Comparison of ENCODE assay signal across 10 cellular contexts in the genomic region with DNA sequence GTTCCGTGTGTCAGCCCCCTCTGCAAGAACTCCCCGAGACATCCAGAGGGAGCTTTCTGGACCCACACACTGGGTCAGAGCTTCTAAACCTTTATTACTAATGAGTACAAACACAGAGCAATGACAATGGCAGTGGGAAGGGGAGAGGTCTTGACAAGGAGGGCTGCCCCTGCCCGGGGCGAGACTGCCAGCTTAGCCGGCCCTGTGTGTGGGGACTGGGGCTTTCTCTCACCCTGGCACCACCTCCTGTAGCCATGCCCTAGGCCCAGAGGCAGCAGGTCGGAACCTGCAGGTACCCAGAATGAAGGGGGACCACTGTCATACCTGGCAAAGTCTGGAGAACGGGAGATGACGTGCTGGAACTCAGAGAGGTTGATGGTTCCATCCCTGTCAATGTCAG. TPM values are rescaled to one million over a fixed set of nuclear protein-coding genes. Genes with fewer than 3 reads are reported as not detected.
A peak's percentile ranks its signal among the peaks of the same experiment; 100 is the strongest.
DNase-seq lines count a peak whose midpoint lies in the region; ATAC-seq and TF ChIP-seq lines count a peak whose summit lies in the region.
"Had no signal": no experiment of that assay in that cellular context is flagged by ENCODE, and none has a peak within 500 bp of the region (broad histone marks: within the 10 kb centered on the region; RNA-seq: fewer than 3 reads in every experiment).

No MANE protein-coding gene starts in this region.

- no peak for ATAC-seq in activated CD4-positive, alpha-beta T cell treated with anti-CD3 and anti-CD28 coated beads for 36 hours
- no peak for ATAC-seq in activated B cell treated with CpG ODN at 0.5 μM for 24 hours (ENCODE audit: low read depth)
- no peak for ATAC-seq in stimulated activated memory B cell treated with anti-CD40 and anti-IgM and Interleukin-4, amounts not matched to agents 10 μg/mL and 1 μg/mL and 100 μg/mL, for 72 hours
- ATAC-seq: A549 had no signal

- H3K4me3 Mint-ChIP-seq in activated CD4-positive, alpha-beta T cell treated with anti-CD3 and anti-CD28 coated beads for 36 hours: peak overlapping the region; percentile 99
- H3K4me3 Mint-ChIP-seq in activated B cell treated with CpG ODN at 0.5 μM for 24 hours (peak overlapping the region; percentile 86), immature natural killer cell (peak overlapping the region; percentile 86 to 95 (median 89))
- H3K4me3 Mint-ChIP-seq in stimulated activated memory B cell treated with anti-CD40 and anti-IgM and Interleukin-4, amounts not matched to agents 10 μg/mL and 1 μg/mL and 100 μg/mL, for 72 hours: peak overlapping the region; percentile 94

- POLR2A ChIA-PET in activated CD4-positive, alpha-beta T cell treated with anti-CD3 and anti-CD28 coated beads for 36 hours (lab: Charles Lee): no interaction called here
- POLR2A ChIA-PET in activated B cell treated with CpG ODN at 0.5 μM for 24 hours (lab: Charles Lee): interaction anchor here (1.7 to 4.9 kb wide), 7 partner anchors 17 to 158 kb away, joined by 6 to 63 read pairs (median 43); a partner anchor contains a TSS

- peak overlapping the region; percentile 97 for H3K27ac Mint-ChIP-seq in activated CD4-positive, alpha-beta T cell treated with anti-CD3 and anti-CD28 coated beads for 36 hours
- peak overlapping the region; percentile 97 for H3K27ac Mint-ChIP-seq in activated B cell treated with CpG ODN at 0.5 μM for 24 hours
- H3K27ac Mint-ChIP-seq in immature natural killer cell: peak overlapping the region; percentile 99 to 100 (median 99)
- H3K27ac Mint-ChIP-seq in stimulated activated memory B cell treated with anti-CD40 and anti-IgM and Interleukin-4, amounts not matched to agents 10 μg/mL and 1 μg/mL and 100 μg/mL, for 72 hours: peak overlapping the region; percentile 87

- no peaks in the 10 kb centered on the region for H3K9me3 Mint-ChIP-seq in activated CD4-positive, alpha-beta T cell treated with anti-CD3 and anti-CD28 coated beads for 36 hours (ENCODE audit: low read depth)
- H3K9me3 Mint-ChIP-seq in activated B cell treated with CpG ODN at 0.5 μM for 24 hours (no peaks in the 10 kb centered on the region), immature natural killer cell (no peaks in the 10 kb centered on the region)
- H3K9me3 Mint-ChIP-seq in stimulated activated memory B cell treated with anti-CD40 and anti-IgM and Interleukin-4, amounts not matched to agents 10 μg/mL and 1 μg/mL and 100 μg/mL, for 72 hours: no peaks in the 10 kb centered on the region

- DNase-seq in activated CD4-positive, alpha-beta T cell treated with anti-CD3 and anti-CD28 coated beads for 36 hours: no peak
- DNase-seq in activated CD4-positive, alpha-beta T cell treated with anti-CD3 and anti-CD28 coated beads, Interleukin-2, amount 50 U/mL, for 48 hours: no peak
- DNase-seq in activated B cell treated with CpG ODN at 0.5 μM for 24 hours (no peak), immature natural killer cell (no peak), CD1c-positive myeloid dendritic cell (ENCODE audit: extremely low spot score) (no peak), mucosa of gallbladder (ENCODE audit: low spot score) (no peak), HPDE6-E6E7 (ENCODE audit: extremely low spot score) (no peak)
- DNase-seq: NCI-H1105 treated with DMSO at 0.1 percent for 48 hours had no signal

- CTCF ChIA-PET in activated CD4-positive, alpha-beta T cell treated with anti-CD3 and anti-CD28 coated beads for 36 hours (lab: Charles Lee): interaction anchor here (1.0 to 3.0 kb wide), 5 partner anchors 9 to 88 kb away, joined by 3 to 13 read pairs (median 5); no protein-coding TSS in a partner anchor
- CTCF ChIA-PET in activated B cell treated with CpG ODN at 0.5 μM for 24 hours (lab: Charles Lee): interaction anchor here (0.9 to 4.2 kb wide), 4 partner anchors 10 to 69 kb away, joined by 3 to 44 read pairs (median 6); a partner anchor contains a TSS

- H3K4me1 Mint-ChIP-seq in activated CD4-positive, alpha-beta T cell treated with anti-CD3 and anti-CD28 coated beads for 36 hours: peaks cover 46% of the 10 kb centered on the region
- H3K4me1 Mint-ChIP-seq in activated B cell treated with CpG ODN at 0.5 μM for 24 hours: peaks cover 50% of the 10 kb centered on the region
- H3K4me1 Mint-ChIP-seq in immature natural killer cell: peaks cover 53 to 55% of the 10 kb centered on the region in 2 donors
- peaks cover 56% of the 10 kb centered on the region for H3K4me1 Mint-ChIP-seq in stimulated activated memory B cell treated with anti-CD40 and anti-IgM and Interleukin-4, amounts not matched to agents 10 μg/mL and 1 μg/mL and 100 μg/mL, for 72 hours

- H3K27me3 Mint-ChIP-seq in activated CD4-positive, alpha-beta T cell treated with anti-CD3 and anti-CD28 coated beads for 36 hours: no peaks in the 10 kb centered on the region
- H3K27me3 Mint-ChIP-seq in activated B cell treated with CpG ODN at 0.5 μM for 24 hours (no peaks in the 10 kb centered on the region), immature natural killer cell (ENCODE audit: low read depth in 3 of 3) (peaks cover 19 to 27% (median 24%) of the 10 kb centered on the region in 3 donors)
- no peaks in the 10 kb centered on the region for H3K27me3 Mint-ChIP-seq in stimulated activated memory B cell treated with anti-CD40 and anti-IgM and Interleukin-4, amounts not matched to agents 10 μg/mL and 1 μg/mL and 100 μg/mL, for 72 hours

- no peak for TF ChIP-seq CTCF in activated B cell treated with CpG ODN at 0.5 μM for 24 hours (IDR thresholded peaks at IDR 0.05)

- H3K36me3 Mint-ChIP-seq in activated CD4-positive, alpha-beta T cell treated with anti-CD3 and anti-CD28 coated beads for 36 hours (ENCODE audit: low read depth): peaks cover 39% of the 10 kb centered on the region
- H3K36me3 Mint-ChIP-seq in activated B cell treated with CpG ODN at 0.5 μM for 24 hours (ENCODE audit: low read depth) (peaks cover 54% of the 10 kb centered on the region), immature natural killer cell (peaks cover 7 to 27% (median 10%) of the 10 kb centered on the region in 3 donors)
- peaks cover 36% of the 10 kb centered on the region for H3K36me3 Mint-ChIP-seq in stimulated activated memory B cell treated with anti-CD40 and anti-IgM and Interleukin-4, amounts not matched to agents 10 μg/mL and 1 μg/mL and 100 μg/mL, for 72 hours

- intact Hi-C loops in activated CD4-positive, alpha-beta T cell treated with anti-CD3 and anti-CD28 coated beads for 36 hours (cut with DNase I, micrococcal nuclease): loop anchor here (1.0 to 5.0 kb wide), 6 partner anchors 29 to 538 kb away; a partner anchor contains a TSS
- intact Hi-C loops in activated B cell treated with CpG ODN at 0.5 μM for 24 hours (cut with micrococcal nuclease): loop anchor here (1.0 to 5.0 kb wide), 8 partner anchors 11 to 702 kb away; a partner anchor contains a TSS

RNA-seq across cellular contexts. Expression of a gene that starts 3.1 kb away (rescaled TPM):
- 100 to 1,000 TPM; 135 to 140 TPM for total RNA-seq in activated CD4-positive, alpha-beta T cell treated with anti-CD3 and anti-CD28 coated beads for 36 hours
- total RNA-seq in activated B cell treated with CpG ODN at 0.5 μM for 24 hours (96.6 and 105 TPM in 2 replicates), mucosa of gallbladder (106 TPM)
- 100 to 1,000 TPM; 219 to 304 (median 265) TPM for polyA plus RNA-seq in immature natural killer cell

RNA-seq across cellular contexts. Expression of a gene that starts 3.4 kb away (rescaled TPM):
- 1 to 10 TPM; 5.6 to 6.6 TPM for total RNA-seq in activated CD4-positive, alpha-beta T cell treated with anti-CD3 and anti-CD28 coated beads for 36 hours
- total RNA-seq in activated B cell treated with CpG ODN at 0.5 μM for 24 hours (6.1 and 6.2 TPM in 2 replicates), mucosa of gallbladder (12.6 TPM)
- polyA plus RNA-seq in immature natural killer cell: 1 to 10 TPM in 2 of 3 donors, under 1 TPM in 1; 0.82 to 5.9 (median 1.4) TPM

RNA-seq across cellular contexts. Expression of a gene that starts 18.7 kb away (rescaled TPM):
- under 1 TPM; 0.39 to 0.46 TPM for total RNA-seq in activated CD4-positive, alpha-beta T cell treated with anti-CD3 and anti-CD28 coated beads for 36 hours
- total RNA-seq in activated B cell treated with CpG ODN at 0.5 μM for 24 hours (0.49 and 2.2 TPM in 2 replicates), mucosa of gallbladder (0.32 TPM)
- 1 to 10 TPM in 1 of 3 donors, under 1 TPM in 2; 0.23 to 2.0 (median 0.24) TPM for polyA plus RNA-seq in immature natural killer cell

RNA-seq across cellular contexts. Expression of a gene that starts 29.5 kb away (rescaled TPM):
- total RNA-seq in activated CD4-positive, alpha-beta T cell treated with anti-CD3 and anti-CD28 coated beads for 36 hours: 10 to 100 TPM; 12.5 to 15.8 TPM
- total RNA-seq in activated B cell treated with CpG ODN at 0.5 μM for 24 hours (68.1 and 85.1 TPM in 2 replicates), mucosa of gallbladder (79.7 TPM)
- polyA plus RNA-seq in immature natural killer cell: 10 to 100 TPM in 2 of 3 donors, 1 to 10 TPM in 1; 3.3 to 12.1 (median 11.4) TPM

RNA-seq across cellular contexts. Expression of a gene that starts 34.9 kb away (rescaled TPM):
- total RNA-seq in activated CD4-positive, alpha-beta T cell treated with anti-CD3 and anti-CD28 coated beads for 36 hours: 10 to 100 TPM; 22.0 to 23.9 TPM
- total RNA-seq in activated B cell treated with CpG ODN at 0.5 μM for 24 hours (32.8 and 34.1 TPM in 2 replicates), mucosa of gallbladder (91.8 TPM)
- polyA plus RNA-seq in immature natural killer cell: 10 to 100 TPM; 20.2 to 32.1 (median 26.0) TPM
